In genomic region chr17:75270966-75271232, GRCh38 we compare ENCODE assay signal across 1 cellular context.
TF ChIP-seq lines count a peak whose summit lies in the region.

TSS of gene MIF4GD (minus strand) at chr17:75271231. CDS start at chr17:75270195, 1,036 bp downstream.

TF ChIP-seq in GM12878, 131 proteins besides CTCF, POLR2A, EP300 and RAD21 (continued from another document):
- no peak for TF ChIP-seq E4F1 (IDR thresholded peaks at IDR 0.05; ENCODE audit: borderline replicate concordance, partially characterized antibody)
- TF ChIP-seq IRF5 (IDR thresholded peaks at IDR 0.05; ENCODE audit: borderline replicate concordance), result no peak
- TF ChIP-seq ZNF687 (IDR thresholded peaks at IDR 0.05), result no peak
- TF ChIP-seq ZNF217 (IDR thresholded peaks at IDR 0.05), result peak; percentile 71; the same call in 1 of the 2 replicates
- no peak for TF ChIP-seq RCOR1 (conservative IDR thresholded peaks at IDR 0.05; ENCODE audit: low read depth, low read length)
- no peak for TF ChIP-seq CUX1 (IDR thresholded peaks at IDR 0.05; ENCODE audit: insufficient replicate concordance, low read depth, low read length)
- TF ChIP-seq SREBF1 (IDR thresholded peaks at IDR 0.05; ENCODE audit: low read length), result no peak
- TF ChIP-seq IRF3 (IDR thresholded peaks at IDR 0.05), result no peak
- TF ChIP-seq SUPT20H (IDR thresholded peaks at IDR 0.05; ENCODE audit: borderline replicate concordance, control insufficient read depth, low read depth, low read length), result no peak
- TF ChIP-seq HDAC6 (IDR thresholded peaks at IDR 0.05; ENCODE audit: unreplicated experiment), result no peak
- TF ChIP-seq SMAD5 (IDR thresholded peaks at IDR 0.05; ENCODE audit: low read depth), result no peak
- TF ChIP-seq IKZF1 (conservative IDR thresholded peaks at IDR 0.05), result no peak
- TF ChIP-seq CHD2 (IDR thresholded peaks at IDR 0.05; ENCODE audit: borderline replicate concordance, low read depth, low read length), result 0 out of 2 replicates have a peak, but pooled peaks have one; percentile 3
- no peak for TF ChIP-seq ZNF207 (IDR thresholded peaks at IDR 0.05; ENCODE audit: borderline replicate concordance)
- peak; percentile 22; the same call in 1 of the 2 replicates for TF ChIP-seq TAF1 (IDR thresholded peaks at IDR 0.05; ENCODE audit: borderline replicate concordance, low read depth, low read length)
- peak in 1 of 2 experiments; percentile 6; a peak in 1 of 4 replicates for TF ChIP-seq SRF (IDR thresholded peaks at IDR 0.05; ENCODE audit: low read depth in 2 of 2, low read length in 2 of 2)
- TF ChIP-seq E2F8 (IDR thresholded peaks at IDR 0.05; ENCODE audit: low read depth, partially characterized antibody), result no peak
- TF ChIP-seq POLR2AphosphoS2 (IDR thresholded peaks at IDR 0.05; ENCODE audit: low read depth, low read length), result no peak; the same call in 1 of the 2 replicates
- no peak for TF ChIP-seq FOXM1 (IDR thresholded peaks at IDR 0.05; ENCODE audit: low read depth, low read length)
- no peak for TF ChIP-seq HDGF (IDR thresholded peaks at IDR 0.05)
- TF ChIP-seq FOS (IDR thresholded peaks at IDR 0.05; ENCODE audit: borderline replicate concordance, extremely low read depth, insufficient read length), result no peak
- no peak for TF ChIP-seq BHLHE40 (IDR thresholded peaks at IDR 0.05; ENCODE audit: borderline replicate concordance in 1 of 2, low read depth in 2 of 2, low read length in 1 of 2)
- TF ChIP-seq MAX (IDR thresholded peaks at IDR 0.05; ENCODE audit: low read depth, low read length), result no peak
TF ChIP-seq in GM12878: peak in this region for 4.
